Comparison of ENCODE assay signal across 8 cellular contexts in genomic region chr19:48752511-48753365, GRCh38. TPM values are rescaled to one million over a fixed set of nuclear protein-coding genes. Genes with fewer than 3 reads are reported as not detected.
A peak's percentile ranks its signal among the peaks of the same experiment; 100 is the strongest.
DNase-seq lines count a peak whose midpoint lies in the region; ATAC-seq and TF ChIP-seq lines count a peak whose summit lies in the region.

TSS of gene FUT1 (minus strand) at chr19:48752641. CDS start at chr19:48751281, 1,360 bp downstream.

- H3K4me3 ChIP-seq in ectodermal cell (ENCODE audit: insufficient read depth, low read depth, low read length) (peak within 1 kb of the TSS; percentile 67), lower lobe of right lung (peak within 1 kb of the TSS; percentile 61), transverse colon (peak within 1 kb of the TSS in 3 of 4 donors; percentile 7 to 42 (median 22))

- peaks cover 3% of the 10 kb centered on the region for H3K4me1 ChIP-seq in ectodermal cell (ENCODE audit: control insufficient read depth, insufficient read depth, low read length)
- H3K4me1 ChIP-seq in lower lobe of right lung, result peaks cover 26% of the 10 kb centered on the region
- peaks cover 12 to 15% (median 13%) of the 10 kb centered on the region in 4 donors for H3K4me1 ChIP-seq in transverse colon

- TF ChIP-seq CTCF in lower lobe of right lung (IDR thresholded peaks at IDR 0.05), result peak; percentile 20
- peak in 1 of 5 experiments; percentile 31 for TF ChIP-seq CTCF in transverse colon (IDR thresholded peaks at IDR 0.05)

- DNase-seq in DMS153 (lab: John Stamatoyannopoulos, UW) (peak; percentile 95), NCI-H1105 treated with DMSO at 0.1 percent for 48 hours (lab: John Stamatoyannopoulos, UW) (peak; percentile 95), UCSD-AML1 (lab: John Stamatoyannopoulos, UW; ENCODE audit: unreplicated experiment) (peak; percentile 84), lower lobe of right lung (peak; percentile 83), transverse colon (peak; percentile 76)

- 1% methylated on average over 73 of the region's 73 CpGs for WGBS in ectodermal cell, 2 experiments
- WGBS in transverse colon (ENCODE audit: low coverage in 1 of 2), 2 donors, result 2% methylated on average over 51 of the region's 73 CpGs; no CpG with 5 or more reads in 1 of the 2 donors

- in situ Hi-C loops in transverse colon (cut with MboI; ENCODE audit: low pct_ligation_motif_present in 1 of 4, low pct_unique_long_range_greater_than_20kb in 1 of 4, low sequenced_read_pairs in 3 of 4), result no loop called here

- H3K9me3 ChIP-seq in ectodermal cell (ENCODE audit: control insufficient read depth, low read length) (no peaks in the 10 kb centered on the region), lower lobe of right lung (no peaks in the 10 kb centered on the region), transverse colon (no peaks in the 10 kb centered on the region)

- peaks cover 5% of the 10 kb centered on the region for H3K36me3 ChIP-seq in ectodermal cell (ENCODE audit: control insufficient read depth, insufficient read depth, low read length)
- H3K36me3 ChIP-seq in lower lobe of right lung, result no peaks in the 10 kb centered on the region
- H3K36me3 ChIP-seq in transverse colon, result no peaks in the 10 kb centered on the region

- ATAC-seq in lower lobe of right lung (peak; percentile 91 to 92), HG02798 (IDR thresholded peaks at IDR 0.05; ENCODE audit: poor library complexity, unreplicated experiment) (no peak), HG02970 (IDR thresholded peaks at IDR 0.05; ENCODE audit: low FRiP score, unreplicated experiment) (no peak)

- no peak for TF ChIP-seq EP300 in transverse colon (IDR thresholded peaks at IDR 0.05; ENCODE audit: low read depth)

- H3K27me3 ChIP-seq in ectodermal cell (ENCODE audit: control insufficient read depth, insufficient read depth, low read length, poor library complexity, severe bottlenecking) (peaks cover 25% of the 10 kb centered on the region), lower lobe of right lung (ENCODE audit: low read depth) (peaks cover 24% of the 10 kb centered on the region), transverse colon (peaks cover 67% of the 10 kb centered on the region)

- H3K27ac ChIP-seq in ectodermal cell (ENCODE audit: insufficient read depth, low read depth, low read length, poor library complexity, severe bottlenecking) (no peak within 1 kb of the TSS), lower lobe of right lung (peak within 1 kb of the TSS; percentile 75), transverse colon (peak within 1 kb of the TSS; percentile 4 to 50 (median 24))

- intact Hi-C loops in lower lobe of right lung (cut with DNase I), result no loop called here
- intact Hi-C loops in transverse colon (cut with DNase I; ENCODE audit: low total_unique reads), result no loop called here

- no peak for TF ChIP-seq POLR2A in transverse colon (IDR thresholded peaks at IDR 0.05)

RNA-seq across cellular contexts. Expression of gene FUT1, which starts in this region (rescaled TPM):
- polyA plus RNA-seq in ectodermal cell (2013, experiment 1 of 4), result 2.6 TPM
- 2.1 TPM for polyA plus RNA-seq in ectodermal cell (2013, experiment 2 of 4)
- 1.0 TPM for polyA plus RNA-seq in ectodermal cell (2013, experiment 3 of 4)
- 1.3 TPM for polyA plus RNA-seq in ectodermal cell (2013, experiment 4 of 4)
- total RNA-seq in lower lobe of right lung (13.2 TPM), transverse colon (under 1 TPM; 0.27 to 1.00 (median 0.58) TPM)

Comparison
In these comparisons a context has a peak if more than half of its experiments do, and no peak if none do; other contexts are left out.
1. Peak in DNase-seq, H3K4me3 ChIP-seq and H3K27ac ChIP-seq in transverse colon; RNA of the gene not detected or under 1 TPM.
2. ATAC-seq: peak in lower lobe of right lung (2 of 2); none in HG02798 (single experiment) and HG02970 (single experiment).
3. Peak in every context shown above with its lines, with median percentiles within 50 percentile points of each other: DNase-seq and H3K4me3 ChIP-seq.